Comparison of ENCODE assay signal across 1 cellular context in the genomic region with DNA sequence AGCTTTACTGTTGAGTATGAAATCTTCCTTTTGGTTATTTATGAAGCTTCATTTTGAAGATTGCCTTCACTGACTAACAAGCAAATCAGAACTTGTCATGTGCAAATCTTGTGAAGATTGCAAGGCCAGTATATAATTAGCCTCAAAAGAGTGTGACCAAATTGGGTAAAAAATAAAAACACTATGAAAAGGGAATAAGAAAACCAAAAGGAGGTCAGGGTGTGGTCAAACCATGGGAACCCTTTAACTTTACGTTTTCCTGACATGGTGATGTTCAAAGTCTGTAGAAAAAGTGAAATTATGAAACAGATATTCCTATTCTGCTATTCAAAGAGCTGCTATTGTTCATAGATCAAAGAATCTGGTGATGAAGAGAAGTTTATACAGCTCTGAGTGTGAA.
TF ChIP-seq lines count a peak whose summit lies in the region.

No MANE protein-coding gene starts in this region.

TF ChIP-seq in GM12878, 131 proteins besides CTCF, POLR2A, EP300 and RAD21:
- TF ChIP-seq LARP7 (IDR thresholded peaks at IDR 0.05): no peak
- peak; percentile 45; the same call in 1 of the 2 replicates for TF ChIP-seq RUNX3 (IDR thresholded peaks at IDR 0.05; ENCODE audit: low read length)
